Comparison of ENCODE assay signal across 9 cellular contexts in genomic region chr2:159064446-159065301, GRCh38.
DNase-seq lines count a peak whose midpoint lies in the region; ATAC-seq and TF ChIP-seq lines count a peak whose summit lies in the region.
"Had no signal": no experiment of that assay in that cellular context is flagged by ENCODE, and none has a peak within 500 bp of the region (broad histone marks: within the 10 kb centered on the region; RNA-seq: fewer than 3 reads in every experiment).

No MANE protein-coding gene starts in this region.

- in situ Hi-C loops in HAP-1 (cut with MboI; ENCODE audit: low sequenced_read_pairs): no loop called here

- no peaks in the 10 kb centered on the region for H3K36me3 Mint-ChIP-seq in activated CD4-positive, alpha-beta T cell treated with anti-CD3 and anti-CD28 coated beads, Interleukin-2, amount 10 ng/mL, durations not matched to agents 7 days and 5 days (ENCODE audit: low read depth)

- DNase-seq in HAP-1 (ENCODE audit: low spot score in 2 of 2) (peak; percentile 51 to 96), SK-N-SH (peak; percentile 22), foreskin fibroblast (peak; percentile 50 to 71), pons (ENCODE audit: low spot score) (peak; percentile 75), psoas muscle (no peak)
- DNase-seq in activated CD4-positive, alpha-beta T cell treated with anti-CD3 and anti-CD28 coated beads, Interleukin-2, amount 10 ng/mL, durations not matched to agents 7 days and 5 days: no peak
- no peak for DNase-seq in activated effector memory CD4-positive, alpha-beta T cell treated with anti-CD3 and anti-CD28 coated beads, Interleukin-2, amount 50 U/mL, for 16 hours
- DNase-seq in stimulated activated CD8-positive, alpha-beta memory T cell treated with anti-CD3 and anti-CD28 coated beads, Interleukin-4, amount 100 ng/mL, for 48 hours: no peak
- DNase-seq: tibial artery had no signal

- no peaks in the 10 kb centered on the region for H4K20me1 ChIP-seq in SK-N-SH (ENCODE audit: insufficient read depth)

- no peaks in the 10 kb centered on the region for H3K9me2 ChIP-seq in SK-N-SH

- ATAC-seq in psoas muscle: no peak

- H3K27ac ChIP-seq in SK-N-SH (ENCODE audit: low read depth in 2 of 2, low read length in 1 of 2): peak overlapping the region; percentile 77
- H3K27ac ChIP-seq in psoas muscle: no peak overlapping the region
- H3K27ac ChIP-seq: tibial artery had no signal

- no peaks in the 10 kb centered on the region for H3K27me3 Mint-ChIP-seq in activated CD4-positive, alpha-beta T cell treated with anti-CD3 and anti-CD28 coated beads, Interleukin-2, amount 10 ng/mL, durations not matched to agents 7 days and 5 days

- TF ChIP-seq RAD21 in SK-N-SH (IDR thresholded peaks at IDR 0.05; ENCODE audit: low read length): no peak

- no peak overlapping the region for H3K4me3 Mint-ChIP-seq in activated CD4-positive, alpha-beta T cell treated with anti-CD3 and anti-CD28 coated beads, Interleukin-2, amount 10 ng/mL, durations not matched to agents 7 days and 5 days

- H3K9me3 Mint-ChIP-seq in activated CD4-positive, alpha-beta T cell treated with anti-CD3 and anti-CD28 coated beads, Interleukin-2, amount 10 ng/mL, durations not matched to agents 7 days and 5 days: no peaks in the 10 kb centered on the region

- no peak for TF ChIP-seq CTCF in SK-N-SH (IDR thresholded peaks at IDR 0.05)
- TF ChIP-seq CTCF in foreskin fibroblast (IDR thresholded peaks at IDR 0.05; ENCODE audit: low read depth, low read length): no peak
- TF ChIP-seq CTCF in psoas muscle (IDR thresholded peaks at IDR 0.05): no peak

- H3K9me3 ChIP-seq in HAP-1 (no peaks in the 10 kb centered on the region), SK-N-SH (no peaks in the 10 kb centered on the region), psoas muscle (no peaks in the 10 kb centered on the region)
- H3K9me3 ChIP-seq: tibial artery had no signal

- POLR2A ChIA-PET in SK-N-SH (lab: Yijun Ruan, JAX): interaction anchor here (1.0 kb wide), 1 partner anchor 14 kb away, joined by 5 read pairs; no protein-coding TSS in a partner anchor
- POLR2A ChIA-PET in activated CD4-positive, alpha-beta T cell treated with anti-CD3 and anti-CD28 coated beads, Interleukin-2, amount 10 ng/mL, durations not matched to agents 7 days and 5 days (lab: Charles Lee): no interaction called here

- CTCF ChIA-PET in SK-N-SH (lab: Yijun Ruan, JAX): interaction anchor here (0.7 to 1.6 kb wide), 4 partner anchors 22 to 139 kb away, joined by 3 to 6 read pairs (median 3); no protein-coding TSS in a partner anchor
- CTCF ChIA-PET in activated CD4-positive, alpha-beta T cell treated with anti-CD3 and anti-CD28 coated beads, Interleukin-2, amount 10 ng/mL, durations not matched to agents 7 days and 5 days (lab: Charles Lee): no interaction called here

- H3K4me1 ChIP-seq in HAP-1 (peaks cover 29% of the 10 kb centered on the region), SK-N-SH (ENCODE audit: control insufficient read depth in 1 of 2, insufficient read depth in 2 of 2, low read depth in 1 of 2, low read length in 1 of 2) (peaks cover 26 to 32% of the 10 kb centered on the region in 2 experiments; a peak in 3 of 4 replicates), psoas muscle (no peaks in the 10 kb centered on the region)

- H3F3A ChIP-seq in SK-N-SH (replicated peaks; ENCODE audit: insufficient read depth): no peaks in the 10 kb centered on the region

- H3K27me3 ChIP-seq in HAP-1 (ENCODE audit: low read depth) (no peaks in the 10 kb centered on the region), SK-N-SH (ENCODE audit: insufficient read depth) (no peaks in the 10 kb centered on the region), psoas muscle (ENCODE audit: insufficient read depth in 3 of 3, low read length in 2 of 3) (no peaks in the 10 kb centered on the region)
- H3K27me3 ChIP-seq: tibial artery had no signal

- no peak overlapping the region for H3K4me3 ChIP-seq in HAP-1
- H3K4me3 ChIP-seq in SK-N-SH (ENCODE audit: low read depth in 2 of 2, low read length in 1 of 2): no peak overlapping the region
- no peak overlapping the region for H3K4me3 ChIP-seq in foreskin fibroblast (ENCODE audit: low read depth in 1 of 2, low read length in 2 of 2)
- no peak overlapping the region for H3K4me3 ChIP-seq in psoas muscle
- H3K4me3 ChIP-seq: tibial artery had no signal

- no peak for TF ChIP-seq EP300 in SK-N-SH (IDR thresholded peaks at IDR 0.05; ENCODE audit: borderline replicate concordance in 1 of 2, low read depth in 1 of 2, low read length in 1 of 2)

- peaks cover 35% of the 10 kb centered on the region for H3K79me2 ChIP-seq in SK-N-SH (ENCODE audit: insufficient read depth)

- peak overlapping the region; percentile 19; the same call in 1 of the 2 replicates for H3K9ac ChIP-seq in SK-N-SH

- 68% methylated on average over 5 of the region's 5 CpGs for WGBS in SK-N-SH (ENCODE audit: low lambda C conversion rate)
- WGBS in psoas muscle, 3 donors: 74 to 81% (median 77%) methylated on average over 5 of the region's 5 CpGs

- H3K4me2 ChIP-seq in SK-N-SH: peak overlapping the region; percentile 48

- no peak overlapping the region for H3K27ac Mint-ChIP-seq in activated CD4-positive, alpha-beta T cell treated with anti-CD3 and anti-CD28 coated beads, Interleukin-2, amount 10 ng/mL, durations not matched to agents 7 days and 5 days

- H2AFZ ChIP-seq in SK-N-SH (ENCODE audit: low read depth): peak overlapping the region; percentile 2; the same call in 1 of the 2 replicates

- intact Hi-C loops in psoas muscle (cut with DNase I): no loop called here

- H3K36me3 ChIP-seq in HAP-1 (replicated peaks) (no peaks in the 10 kb centered on the region; the same call in 1 of the 2 replicates), SK-N-SH (replicated peaks in 1 of 2; ENCODE audit: control insufficient read depth in 1 of 2, insufficient read depth in 2 of 2, low read length in 1 of 2) (peaks cover 9 to 16% of the 10 kb centered on the region in 2 experiments), psoas muscle (ENCODE audit: insufficient read depth in 1 of 2, low read depth in 1 of 2) (no peaks in the 10 kb centered on the region)
- H3K36me3 ChIP-seq: tibial artery had no signal

- H3K4me1 Mint-ChIP-seq in activated CD4-positive, alpha-beta T cell treated with anti-CD3 and anti-CD28 coated beads, Interleukin-2, amount 10 ng/mL, durations not matched to agents 7 days and 5 days: no peaks in the 10 kb centered on the region

TF ChIP-seq in SK-N-SH, 30 proteins besides CTCF, POLR2A, EP300 and RAD21:
- TF ChIP-seq CHD2 (IDR thresholded peaks at IDR 0.05; ENCODE audit: low read length, partially characterized antibody): no peak
- peak; percentile 10; the same call in 1 of the 2 replicates for TF ChIP-seq TCF12 (IDR thresholded peaks at IDR 0.05)

Comparison
In these comparisons a context has a peak if more than half of its experiments do, and no peak if none do; other contexts are left out.
1. DNase-seq: peak in HAP-1 (2 of 2), SK-N-SH (single experiment), foreskin fibroblast (2 of 2) and pons (single experiment); none in activated CD4-positive, alpha-beta T cell treated with anti-CD3 and anti-CD28 coated beads, Interleukin-2, amount 10 ng/mL, durations not matched to agents 7 days and 5 days (single experiment), activated effector memory CD4-positive, alpha-beta T cell treated with anti-CD3 and anti-CD28 coated beads, Interleukin-2, amount 50 U/mL, for 16 hours (single experiment), psoas muscle (0 of 2) and stimulated activated CD8-positive, alpha-beta memory T cell treated with anti-CD3 and anti-CD28 coated beads, Interleukin-4, amount 100 ng/mL, for 48 hours (single experiment).